Comparison of ENCODE assay signal across 8 cellular contexts in the genomic region with DNA sequence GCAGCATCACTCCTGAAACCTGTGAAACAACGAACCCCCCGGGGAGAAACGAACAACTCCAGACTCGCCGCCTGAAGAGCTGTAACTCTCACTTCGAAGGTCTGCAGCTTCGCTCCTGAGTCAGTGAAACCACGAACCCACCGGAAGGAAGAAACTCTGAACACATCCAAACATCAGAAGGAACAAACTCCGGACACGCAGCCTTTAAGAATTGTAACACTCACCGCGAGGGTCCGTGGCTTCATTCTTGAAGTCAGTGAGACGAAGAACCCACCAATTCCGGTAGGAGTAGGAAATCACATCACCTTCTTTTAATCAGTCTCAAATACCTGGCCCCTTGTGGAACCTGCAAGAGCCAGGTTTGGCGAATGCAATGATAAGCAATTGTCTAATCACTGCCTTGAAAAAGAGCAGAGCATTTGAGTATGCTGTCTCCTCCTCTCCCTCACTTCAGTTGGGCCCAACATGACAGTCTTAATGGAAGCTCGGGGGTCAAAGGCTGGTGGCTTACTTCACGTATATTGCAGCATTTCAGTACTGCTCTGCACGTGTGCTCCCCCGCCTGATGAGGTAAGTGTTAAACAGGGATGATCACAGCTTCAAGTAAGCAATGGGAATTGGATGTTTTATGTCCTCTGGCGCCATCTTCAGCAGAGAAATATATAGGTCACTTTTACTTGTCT. TPM values are rescaled to one million over a fixed set of nuclear protein-coding genes. Genes with fewer than 3 reads are reported as not detected.
DNase-seq lines count a peak whose midpoint lies in the region; ATAC-seq, FAIRE-seq and TF ChIP-seq lines count a peak whose summit lies in the region.

No MANE protein-coding gene starts in this region.

- ATAC-seq in PC-3, result peak; percentile 91
- peak; percentile 91 to 94 for ATAC-seq in activated T-cell treated with anti-CD3 and anti-CD28 coated beads, Interleukin-2, amount 50 U/mL, for 4 hours
- ATAC-seq in upper lobe of left lung (ENCODE audit: low FRiP score in 2 of 2), result peak; percentile 86 to 92

- H3K79me2 ChIP-seq in PC-3 (ENCODE audit: low read length), result no peaks in the 10 kb centered on the region

- no peaks in the 10 kb centered on the region for H3K4me1 ChIP-seq in PC-3 (ENCODE audit: insufficient read depth, low read length)
- peaks cover 0 to 9% (median 0%) of the 10 kb centered on the region in 4 donors for H3K4me1 ChIP-seq in upper lobe of left lung

- DNase-seq in GM04504 (ENCODE audit: low read depth) (peak; percentile 64), H54 (ENCODE audit: insufficient read length, low spot score) (peak; percentile 38), Kasumi-1 (lab: John Stamatoyannopoulos, UW) (peak; percentile 97 to 98), PC-3 (peak; percentile 79), fibroblast of peridontal ligament (ENCODE audit: extremely low read depth) (peak; percentile 91), occipital lobe (lab: John Stamatoyannopoulos, UW) (peak; percentile 5), upper lobe of left lung (peak in 1 of 2 donors; percentile 55)
- DNase-seq in activated T-cell treated with anti-CD3 and anti-CD28 coated beads, Interleukin-2, amount 50 U/mL, for 4 hours, result peak; percentile 47

- POLR2A ChIA-PET in PC-3 (lab: Charles Lee; ENCODE audit: unreplicated experiment), result no interaction called here

- H3K36me3 Mint-ChIP-seq in activated T-cell treated with anti-CD3 and anti-CD28 coated beads, Interleukin-2, amount 50 U/mL, for 4 hours (ENCODE audit: insufficient read depth), result no peaks in the 10 kb centered on the region

- TF ChIP-seq EP300 in upper lobe of left lung (IDR thresholded peaks at IDR 0.05), result no peak

- whole genome bisulfite sequencing in upper lobe of left lung, 2 donors, result 39 to 53% methylated on average over 22 of the region's 22 CpGs

- no peak overlapping the region for H3K4me2 ChIP-seq in PC-3 (ENCODE audit: low read length)

- H3K27ac ChIP-seq in PC-3 (ENCODE audit: low read length) (no peak overlapping the region), upper lobe of left lung (peak overlapping the region in 1 of 4 donors; percentile 13)

- no peak overlapping the region for H3K4me3 ChIP-seq in PC-3 (ENCODE audit: low read length)
- peak overlapping the region in 2 of 4 donors; percentile 7 to 20 for H3K4me3 ChIP-seq in upper lobe of left lung

- intact Hi-C loops in PC-3 (cut with micrococcal nuclease), result loop anchor here (1.0 to 10.0 kb wide), 4 partner anchors 45 to 285 kb away; a partner anchor contains a TSS

- H3F3A ChIP-seq in PC-3 (ENCODE audit: low read length, unreplicated experiment), result no peaks in the 10 kb centered on the region

- no peaks in the 10 kb centered on the region for H4K20me1 ChIP-seq in PC-3 (ENCODE audit: low read length)

- H2AFZ ChIP-seq in PC-3 (ENCODE audit: low read length), result peak overlapping the region; percentile 36; the same call in 1 of the 2 replicates

- H3K27me3 Mint-ChIP-seq in activated T-cell treated with anti-CD3 and anti-CD28 coated beads, Interleukin-2, amount 50 U/mL, for 4 hours (ENCODE audit: low read depth), result peaks cover 3% of the 10 kb centered on the region

- peak; percentile 27 for FAIRE-seq in H54 (lab: Jason Lieb, UNC)

- H3K4me3 Mint-ChIP-seq in activated T-cell treated with anti-CD3 and anti-CD28 coated beads, Interleukin-2, amount 50 U/mL, for 4 hours, result peak overlapping the region; percentile 78

- H3K9ac ChIP-seq in PC-3 (ENCODE audit: low read length), result no peak overlapping the region

- no peaks in the 10 kb centered on the region for H3K9me3 Mint-ChIP-seq in activated T-cell treated with anti-CD3 and anti-CD28 coated beads, Interleukin-2, amount 50 U/mL, for 4 hours

- BruUV-seq in PC-3 (replicated peaks; lab: Mats Ljungman, UMichigan), result no TSS peak

- TF ChIP-seq POLR2A in H54 (IDR thresholded peaks at IDR 0.05; ENCODE audit: low read depth, low read length) (no peak), upper lobe of left lung (IDR thresholded peaks at IDR 0.05) (no peak)

- TF ChIP-seq CTCF in PC-3 (conservative IDR thresholded peaks at IDR 0.05; ENCODE audit: low read depth, low read length) (peak; percentile 87), upper lobe of left lung (IDR thresholded peaks at IDR 0.05) (peak; percentile 32 to 82 (median 73))

- H3K9me3 ChIP-seq in PC-3 (ENCODE audit: low read length) (no peaks in the 10 kb centered on the region), upper lobe of left lung (no peaks in the 10 kb centered on the region)

- CTCF ChIA-PET in PC-3 (lab: Charles Lee), result interaction anchor here (0.6 to 2.2 kb wide), 3 partner anchors 46 to 175 kb away, joined by 3 to 16 read pairs (median 4); a partner anchor contains a TSS

- H3K4me1 Mint-ChIP-seq in activated T-cell treated with anti-CD3 and anti-CD28 coated beads, Interleukin-2, amount 50 U/mL, for 4 hours (ENCODE audit: low read depth), result peaks cover 22% of the 10 kb centered on the region

- H3K27me3 ChIP-seq in PC-3 (ENCODE audit: low read length) (no peaks in the 10 kb centered on the region), upper lobe of left lung (no peaks in the 10 kb centered on the region)

- H3K9me2 ChIP-seq in PC-3 (replicated peaks; ENCODE audit: low read length), result no peaks in the 10 kb centered on the region

- H3K36me3 ChIP-seq in PC-3 (ENCODE audit: low read depth, low read length), result no peaks in the 10 kb centered on the region
- no peaks in the 10 kb centered on the region for H3K36me3 ChIP-seq in upper lobe of left lung

RNA-seq across cellular contexts. Expression of a gene that starts 0.5 kb away (rescaled TPM):
- total RNA-seq in PC-3 (2014; rRNA removed), result not detected in 2 replicates
- total RNA-seq in activated T-cell treated with anti-CD3 and anti-CD28 coated beads, Interleukin-2, amount 50 U/mL, for 4 hours, result 1 to 10 TPM in 2 of 3 donors, under 1 TPM in 1; 0.60 to 1.1 (median 1.1) TPM
- total RNA-seq in occipital lobe, result not detected
- 1 to 10 TPM in 2 of 6 donors, under 1 TPM in 3, not detected in 1; 0.17 to 7.5 (median 0.71) TPM for total RNA-seq in upper lobe of left lung

RNA-seq across cellular contexts. Expression of a gene that starts 58.0 kb away (rescaled TPM):
- total RNA-seq in PC-3 (2014; rRNA removed) (0.18 TPM in 1 of 2 replicates, not detected in the other), occipital lobe (89.4 TPM), upper lobe of left lung (1 to 10 TPM in 4 of 6 donors, under 1 TPM in 2; 0.55 to 4.2 (median 1.6) TPM)
- total RNA-seq in activated T-cell treated with anti-CD3 and anti-CD28 coated beads, Interleukin-2, amount 50 U/mL, for 4 hours, result 1 to 10 TPM; 1.8 to 3.6 (median 2.1) TPM

Comparison
In these comparisons a context has a peak if more than half of its experiments do, and no peak if none do; other contexts are left out.
1. RNA of a gene that starts 58.0 kb away (total RNA-seq): 89.4 TPM in occipital lobe (single experiment); 1.8 to 3.6 TPM in activated T-cell treated with anti-CD3 and anti-CD28 coated beads, Interleukin-2, amount 50 U/mL, for 4 hours, 0.55 to 4.2 TPM in upper lobe of left lung and 0.18 TPM in PC-3; every median in the first group is over 10 times any median in the second.
2. Peak in every context shown above with its lines, with median percentiles within 50 percentile points of each other: ATAC-seq.